ENCODE assay signal across 18 cellular contexts in genomic region chr20:23396961-23397620, GRCh38. TPM values are rescaled to one million over a fixed set of nuclear protein-coding genes. Genes with fewer than 3 reads are reported as not detected.
DNase-seq lines count a peak whose midpoint lies in the region; ATAC-seq and TF ChIP-seq lines count a peak whose summit lies in the region.
"Had no signal": no experiment of that assay in that cellular context is flagged by ENCODE, and none has a peak within 500 bp of the region (broad histone marks: within the 10 kb centered on the region; RNA-seq: fewer than 3 reads in every experiment).

No MANE protein-coding gene starts in this region.

- peak overlapping the region in 2 of 3 experiments; percentile 9 to 55; a peak in 1 of 7 replicates for H3K27ac Mint-ChIP-seq in H9
- H3K27ac Mint-ChIP-seq in activated CD8-positive, alpha-beta T cell treated with anti-CD3 and anti-CD28 coated beads, Interleukin-2, amount 10 ng/mL, durations not matched to agents 7 days and 5 days, result peak overlapping the region; percentile 23
- H3K27ac Mint-ChIP-seq: activated naive CD8-positive, alpha-beta T cell had no signal

- ATAC-seq in activated CD8-positive, alpha-beta T cell treated with anti-CD3 and anti-CD28 coated beads, Interleukin-2, amount 10 ng/mL, durations not matched to agents 7 days and 5 days, result no peak

- CTCF ChIA-PET in activated CD8-positive, alpha-beta T cell treated with anti-CD3 and anti-CD28 coated beads, Interleukin-2, amount 10 ng/mL, durations not matched to agents 7 days and 5 days (lab: Charles Lee), result interaction anchor here (1.1 to 1.3 kb wide), 2 partner anchors 12 to 26 kb away, joined by 3 to 5 read pairs; no protein-coding TSS in a partner anchor

- no peak overlapping the region for H4K8ac ChIP-seq in H9 (replicated peaks; ENCODE audit: insufficient read length, low read depth, low read length)

- H3K79me2 ChIP-seq in H9 (ENCODE audit: insufficient read depth, low read length) (no peaks in the 10 kb centered on the region), MM.1S (ENCODE audit: low read length) (peaks cover 14% of the 10 kb centered on the region)

- no peak overlapping the region for H3K4me3 ChIP-seq in BLaER1 treated with 17β-estradiol and CSF1 and Interleukin-3, amounts not matched to agents 10 nM and 100 nM
- H3K4me3 ChIP-seq in fibroblast of pulmonary artery (replicated peaks; ENCODE audit: low read depth, low read length) (no peak overlapping the region), MM.1S (ENCODE audit: low read length) (no peak overlapping the region)
- H3K4me3 ChIP-seq: right lobe of liver had no signal

- no peak overlapping the region for H4K5ac ChIP-seq in H9 (ENCODE audit: insufficient read length, low read depth, low read length)

- H2BK12ac ChIP-seq in H9 (ENCODE audit: insufficient read length, low read depth, low read length), result no peak overlapping the region

- no peak overlapping the region for H2AK5ac ChIP-seq in H9 (ENCODE audit: insufficient read length, low read length)

- no peak overlapping the region for H3K4ac ChIP-seq in H9 (ENCODE audit: low read depth, low read length)

- peaks cover 24 to 40% (median 35%) of the 10 kb centered on the region in 10 experiments for H3K4me1 ChIP-seq in BLaER1 treated with 17β-estradiol and CSF1 and Interleukin-3, amounts not matched to agents 10 nM and 100 nM
- no peaks in the 10 kb centered on the region for H3K4me1 ChIP-seq in H9 (ENCODE audit: insufficient read depth, low read length)
- H3K4me1 ChIP-seq in MM.1S (ENCODE audit: low read length), result no peaks in the 10 kb centered on the region
- H3K4me1 ChIP-seq: right lobe of liver had no signal

- H3K27ac ChIP-seq in BLaER1 treated with 17β-estradiol and CSF1 and Interleukin-3, amounts not matched to agents 10 nM and 100 nM, result peak overlapping the region in 7 of 11 experiments; percentile 35 to 66 (median 54); a peak in 6 of 22 replicates
- no peak overlapping the region for H3K27ac ChIP-seq in H9 (ENCODE audit: insufficient read length, low read depth, low read length)
- H3K27ac ChIP-seq in MM.1S (ENCODE audit: low read length), result no peak overlapping the region
- H3K27ac ChIP-seq: right lobe of liver had no signal

- H2BK20ac ChIP-seq in H9 (ENCODE audit: low read depth, low read length, poor library complexity, severe bottlenecking), result no peak overlapping the region

- H3T11ph ChIP-seq in H9 (ENCODE audit: low read length), result no peak overlapping the region

- H2BK5ac ChIP-seq in H9 (ENCODE audit: insufficient read length, low read length), result no peak overlapping the region

- no peak overlapping the region for H2BK120ac ChIP-seq in H9 (ENCODE audit: low read depth, low read length, poor library complexity, severe bottlenecking)

- H3K14ac ChIP-seq in H9 (ENCODE audit: insufficient read depth, low read length), result no peak overlapping the region

- no CpG with 5 or more reads among the region's 5 CpGs for WGBS in H9 (ENCODE audit: extremely low coverage, insufficient read length, low lambda C conversion rate)

- TF ChIP-seq CTCF in H9 (conservative IDR thresholded peaks at IDR 0.05) (no peak), fibroblast of pulmonary artery (IDR thresholded peaks at IDR 0.05; ENCODE audit: low read length, missing control alignments) (no peak), MM.1S (IDR thresholded peaks at IDR 0.05; ENCODE audit: low read length) (no peak)

- H3K4me3 Mint-ChIP-seq in H9, result no peak overlapping the region
- H3K4me3 Mint-ChIP-seq in activated CD8-positive, alpha-beta T cell treated with anti-CD3 and anti-CD28 coated beads, Interleukin-2, amount 10 ng/mL, durations not matched to agents 7 days and 5 days, result no peak overlapping the region
- H3K4me3 Mint-ChIP-seq: activated naive CD8-positive, alpha-beta T cell; CD14-positive monocyte had no signal

- peaks cover 0 to 41% (median 3%) of the 10 kb centered on the region in 11 experiments; a peak in 6 of 22 replicates for H4K20me1 ChIP-seq in BLaER1 treated with 17β-estradiol and CSF1 and Interleukin-3, amounts not matched to agents 10 nM and 100 nM
- no peaks in the 10 kb centered on the region for H4K20me1 ChIP-seq in H9 (ENCODE audit: control insufficient read depth, insufficient read depth, insufficient read length)
- H4K20me1 ChIP-seq in MM.1S (ENCODE audit: insufficient read depth, low read length), result no peaks in the 10 kb centered on the region

- peak overlapping the region in 7 of 11 experiments; percentile 46 to 80 (median 68); a peak in 11 of 22 replicates for H3K4me2 ChIP-seq in BLaER1 treated with 17β-estradiol and CSF1 and Interleukin-3, amounts not matched to agents 10 nM and 100 nM
- no peak overlapping the region for H3K4me2 ChIP-seq in H9 (ENCODE audit: insufficient read depth, insufficient read length, low read length)
- H3K4me2 ChIP-seq in MM.1S (ENCODE audit: low read depth, low read length), result no peak overlapping the region

- no peaks in the 10 kb centered on the region for H3K23me2 ChIP-seq in H9 (ENCODE audit: insufficient read length, low read depth, low read length, poor library complexity, severe bottlenecking)

- peaks cover 5% of the 10 kb centered on the region for H3K79me1 ChIP-seq in H9 (ENCODE audit: insufficient read depth, low read depth, low read length, poor library complexity, severe bottlenecking)

- peaks cover 47 to 67% (median 60%) of the 10 kb centered on the region in 11 experiments for H3K36me3 ChIP-seq in BLaER1 treated with 17β-estradiol and CSF1 and Interleukin-3, amounts not matched to agents 10 nM and 100 nM
- H3K36me3 ChIP-seq in MM.1S (replicated peaks; ENCODE audit: insufficient read depth, low read length), result peaks cover 3% of the 10 kb centered on the region; the same call in 1 of the 2 replicates

- H2BK15ac ChIP-seq in H9 (ENCODE audit: low read depth, low read length), result no peak overlapping the region

- no peaks in the 10 kb centered on the region for H3K27me3 Mint-ChIP-seq in H9 (ENCODE audit: low read depth)
- no peaks in the 10 kb centered on the region for H3K27me3 Mint-ChIP-seq in activated CD8-positive, alpha-beta T cell treated with anti-CD3 and anti-CD28 coated beads, Interleukin-2, amount 10 ng/mL, durations not matched to agents 7 days and 5 days (ENCODE audit: low read depth)
- H3K27me3 Mint-ChIP-seq: activated naive CD8-positive, alpha-beta T cell had no signal

- POLR2A ChIA-PET in activated CD8-positive, alpha-beta T cell treated with anti-CD3 and anti-CD28 coated beads, Interleukin-2, amount 10 ng/mL, durations not matched to agents 7 days and 5 days (lab: Charles Lee), result no interaction called here

- H3K9me2 ChIP-seq in MM.1S (replicated peaks; ENCODE audit: insufficient read depth, low read length), result no peaks in the 10 kb centered on the region

- H2AFZ ChIP-seq in H9 (ENCODE audit: low read length), result no peak overlapping the region
- no peak overlapping the region for H2AFZ ChIP-seq in MM.1S (ENCODE audit: low read length)

- DNase-seq in H9, result no peak
- DNase-seq in activated CD8-positive, alpha-beta T cell treated with anti-CD3 and anti-CD28 coated beads, Interleukin-2, amount 10 ng/mL, durations not matched to agents 7 days and 5 days, result no peak
- DNase-seq in fibroblast of pulmonary artery (ENCODE audit: low read depth), result peak; percentile 21
- DNase-seq in retina, result no peak
- no peak for DNase-seq in MM.1S
- DNase-seq in NCI-H1048 (lab: John Stamatoyannopoulos, UW), result no peak
- DNase-seq: activated CD4-positive, CD25-positive, alpha-beta regulatory T cell; activated CD8-positive, alpha-beta memory T cell treated with anti-CD3 and anti-CD28 coated beads, Interleukin-2, amount 50 U/mL, for 48 hours; DND-41; Karpas-422; NCI-H146; NCI-H526 treated with DMSO at 0.1 percent for 48 hours; right lobe of liver had no signal

- no peak overlapping the region for H3K56ac ChIP-seq in H9 (ENCODE audit: insufficient read length, low read depth, low read length)

- no peaks in the 10 kb centered on the region for H3K9me3 ChIP-seq in BLaER1 treated with 17β-estradiol and CSF1 and Interleukin-3, amounts not matched to agents 10 nM and 100 nM (replicated peaks in 1 of 11)
- no peaks in the 10 kb centered on the region for H3K9me3 ChIP-seq in H9 (ENCODE audit: control insufficient read depth, low read depth, low read length)
- no peaks in the 10 kb centered on the region for H3K9me3 ChIP-seq in MM.1S (replicated peaks; ENCODE audit: insufficient read depth, low read length)
- H3K9me3 ChIP-seq: right lobe of liver had no signal

- H3F3A ChIP-seq in MM.1S (ENCODE audit: insufficient read depth, low read length), result no peaks in the 10 kb centered on the region

- H3K4me1 Mint-ChIP-seq in H9, result peaks cover 28% of the 10 kb centered on the region in 2 experiments
- H3K4me1 Mint-ChIP-seq in activated CD8-positive, alpha-beta T cell treated with anti-CD3 and anti-CD28 coated beads, Interleukin-2, amount 10 ng/mL, durations not matched to agents 7 days and 5 days (ENCODE audit: low read depth), result peaks cover 53% of the 10 kb centered on the region

- H3K23ac ChIP-seq in H9 (ENCODE audit: insufficient read length, low read depth, low read length), result no peak overlapping the region

- peaks cover 16 to 48% (median 39%) of the 10 kb centered on the region in 3 experiments for H3K36me3 Mint-ChIP-seq in H9 (ENCODE audit: insufficient read depth in 1 of 3, low read depth in 3 of 3)
- H3K36me3 Mint-ChIP-seq in activated CD8-positive, alpha-beta T cell treated with anti-CD3 and anti-CD28 coated beads, Interleukin-2, amount 10 ng/mL, durations not matched to agents 7 days and 5 days (ENCODE audit: low read depth), result peaks cover 68% of the 10 kb centered on the region

- H3K18ac ChIP-seq in H9 (ENCODE audit: insufficient read length, low read depth, low read length), result no peak overlapping the region

- no peaks in the 10 kb centered on the region for H3K9me3 Mint-ChIP-seq in H9
- no peaks in the 10 kb centered on the region for H3K9me3 Mint-ChIP-seq in activated CD8-positive, alpha-beta T cell treated with anti-CD3 and anti-CD28 coated beads, Interleukin-2, amount 10 ng/mL, durations not matched to agents 7 days and 5 days (ENCODE audit: insufficient read depth)
- H3K9me3 Mint-ChIP-seq: CD14-positive monocyte had no signal

- peak overlapping the region in 4 of 11 experiments; percentile 6 to 60 (median 52); a peak in 4 of 22 replicates for H3K9ac ChIP-seq in BLaER1 treated with 17β-estradiol and CSF1 and Interleukin-3, amounts not matched to agents 10 nM and 100 nM
- no peak overlapping the region for H3K9ac ChIP-seq in H9 (ENCODE audit: extremely low read depth, insufficient read length, low read length)
- no peak overlapping the region for H3K9ac ChIP-seq in MM.1S (ENCODE audit: low read length)

- H4K91ac ChIP-seq in H9 (ENCODE audit: insufficient read length, low read depth, low read length), result no peak overlapping the region

- no peaks in the 10 kb centered on the region for H3K27me3 ChIP-seq in BLaER1 treated with 17β-estradiol and CSF1 and Interleukin-3, amounts not matched to agents 10 nM and 100 nM
- H3K27me3 ChIP-seq in H9 (ENCODE audit: insufficient read depth, low read length), result no peaks in the 10 kb centered on the region
- H3K27me3 ChIP-seq in MM.1S (replicated peaks; ENCODE audit: insufficient read depth, low read length), result no peaks in the 10 kb centered on the region
- H3K27me3 ChIP-seq: right lobe of liver had no signal

RNA-seq across cellular contexts. Expression of gene NAPB, which starts 24.2 kb away (rescaled TPM):
- total RNA-seq in H9 (2021), result 10.4 and 11.3 TPM in 2 replicates
- 10 to 100 TPM; 15.6 to 18.7 TPM for total RNA-seq in activated CD8-positive, alpha-beta T cell treated with anti-CD3 and anti-CD28 coated beads, Interleukin-2, amount 10 ng/mL, durations not matched to agents 7 days and 5 days

RNA-seq across cellular contexts. Expression of gene GZF1, which starts 35.1 kb away (rescaled TPM):
- total RNA-seq in H9 (2021), result 13.0 and 17.0 TPM in 2 replicates
- total RNA-seq in activated CD8-positive, alpha-beta T cell treated with anti-CD3 and anti-CD28 coated beads, Interleukin-2, amount 10 ng/mL, durations not matched to agents 7 days and 5 days, result 10 to 100 TPM; 11.1 to 15.8 TPM

RNA-seq across cellular contexts. Expression of gene CSTL1, which starts 42.4 kb away (rescaled TPM):
- not detected in 2 replicates for total RNA-seq in H9 (2021)
- not detected for total RNA-seq in activated CD8-positive, alpha-beta T cell treated with anti-CD3 and anti-CD28 coated beads, Interleukin-2, amount 10 ng/mL, durations not matched to agents 7 days and 5 days
- total RNA-seq: mesenteric fat pad, right lobe of liver, temporal lobe had no signal

RNA-seq across cellular contexts. Expression of gene NXT1, which starts 46.5 kb away (rescaled TPM):
- total RNA-seq in H9 (2021), result 25.5 and 27.1 TPM in 2 replicates
- 10 to 100 TPM; 34.8 to 35.5 TPM for total RNA-seq in activated CD8-positive, alpha-beta T cell treated with anti-CD3 and anti-CD28 coated beads, Interleukin-2, amount 10 ng/mL, durations not matched to agents 7 days and 5 days

RNA-seq across cellular contexts. Expression of gene CST11, which starts 55.6 kb away (rescaled TPM):
- total RNA-seq in H9 (2021), result not detected in 2 replicates
- total RNA-seq in activated CD8-positive, alpha-beta T cell treated with anti-CD3 and anti-CD28 coated beads, Interleukin-2, amount 10 ng/mL, durations not matched to agents 7 days and 5 days, result not detected
- total RNA-seq: right lobe of liver, temporal lobe had no signal

Comparison
In these comparisons a context has a peak if more than half of its experiments do, and no peak if none do; other contexts are left out.
1. H3K27ac ChIP-seq: peak in BLaER1 treated with 17β-estradiol and CSF1 and Interleukin-3, amounts not matched to agents 10 nM and 100 nM (7 of 11); none in H9 (single experiment) and MM.1S (single experiment).
2. H3K4me2 ChIP-seq: peak in BLaER1 treated with 17β-estradiol and CSF1 and Interleukin-3, amounts not matched to agents 10 nM and 100 nM (7 of 11); none in H9 (single experiment) and MM.1S (single experiment).